19 cellular contexts compared by ENCODE assay signal in the genomic region with DNA sequence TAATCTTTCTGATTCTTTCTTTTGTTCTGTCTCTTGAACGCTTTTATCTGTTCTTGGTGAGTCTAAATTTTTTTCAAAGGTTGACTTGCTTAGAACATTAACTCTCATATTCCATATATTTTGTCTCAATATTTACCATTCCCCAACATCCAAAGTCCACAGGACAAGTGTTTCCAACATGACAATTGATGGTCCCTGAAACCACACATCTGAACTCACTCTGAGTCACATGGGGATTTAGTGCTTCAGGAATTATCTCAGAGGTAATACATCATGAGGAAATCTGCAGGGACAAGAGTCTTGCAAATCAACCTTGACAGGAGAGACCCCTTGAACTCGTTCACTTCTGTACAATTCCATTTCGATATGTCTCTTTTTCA.
DNase-seq lines count a peak whose midpoint lies in the region; ATAC-seq, FAIRE-seq and TF ChIP-seq lines count a peak whose summit lies in the region.
"Had no signal": no experiment of that assay in that cellular context is flagged by ENCODE, and none has a peak within 500 bp of the region (broad histone marks: within the 10 kb centered on the region; RNA-seq: fewer than 3 reads in every experiment).

No MANE protein-coding gene starts in this region.

- H3K9me3 Mint-ChIP-seq in mesothelial cell of epicardium: no peaks in the 10 kb centered on the region
- H3K9me3 Mint-ChIP-seq: CD8-positive, alpha-beta T cell; HFFc6 had no signal

- no peak overlapping the region for H3K27ac ChIP-seq in IMR-90 (ENCODE audit: insufficient read depth, low read length)
- H3K27ac ChIP-seq in right atrium auricular region: no peak overlapping the region
- H3K27ac ChIP-seq: KMS-11, RWPE1 had no signal

- H3K4me3 ChIP-seq in IMR-90 (ENCODE audit: insufficient read depth, low read depth, low read length) (no peak overlapping the region), fibroblast of mammary gland (ENCODE audit: control insufficient read depth, low read depth, low read length) (no peak overlapping the region), right atrium auricular region (no peak overlapping the region)
- H3K4me3 ChIP-seq: MG63 had no signal

- intact Hi-C loops in IMR-90 (cut with micrococcal nuclease): no loop called here

- H2BK5ac ChIP-seq in IMR-90 (ENCODE audit: low read depth, low read length, poor library complexity, severe bottlenecking): no peak overlapping the region

- TF ChIP-seq RAD21 in IMR-90 (IDR thresholded peaks at IDR 0.05; ENCODE audit: low read length): no peak

- TF ChIP-seq CTCF in IMR-90 (conservative IDR thresholded peaks at IDR 0.05; ENCODE audit: low read depth, low read length): no peak
- no peak for TF ChIP-seq CTCF in fibroblast of mammary gland (conservative IDR thresholded peaks at IDR 0.05; ENCODE audit: control insufficient read depth, insufficient read depth, low read depth, low read length)
- TF ChIP-seq CTCF in mesothelial cell of epicardium (IDR thresholded peaks at IDR 0.05; ENCODE audit: unreplicated experiment): no peak
- TF ChIP-seq CTCF in right atrium auricular region (IDR thresholded peaks at IDR 0.05): no peak

- H4K5ac ChIP-seq in IMR-90 (ENCODE audit: low read depth, low read length): no peak overlapping the region

- H3K9me3 ChIP-seq in IMR-90 (ENCODE audit: control insufficient read depth, insufficient read depth, low read length): no peaks in the 10 kb centered on the region
- no peaks in the 10 kb centered on the region for H3K9me3 ChIP-seq in right atrium auricular region
- H3K9me3 ChIP-seq: MG63 had no signal

- H3K14ac ChIP-seq in IMR-90 (replicated peaks; ENCODE audit: low read depth, low read length): no peak overlapping the region

- dilution Hi-C loops in IMR-90 (cut with HindIII; ENCODE audit: low sequenced_read_pairs, unreplicated experiment): no loop called here

- no peak overlapping the region for H3K27ac Mint-ChIP-seq in mesothelial cell of epicardium
- H3K27ac Mint-ChIP-seq: CD8-positive, alpha-beta T cell; HFFc6 had no signal

- H3K9me1 ChIP-seq in IMR-90 (ENCODE audit: insufficient read depth, low read length): peaks cover 4% of the 10 kb centered on the region; the same call in 1 of the 2 replicates

- H3K9ac ChIP-seq in IMR-90 (ENCODE audit: low read depth, low read length): no peak overlapping the region
- H3K9ac ChIP-seq: KMS-11 had no signal

- H2AFZ ChIP-seq in IMR-90 (replicated peaks; ENCODE audit: low read length, poor library complexity): no peak overlapping the region

- H2BK20ac ChIP-seq in IMR-90 (ENCODE audit: low read depth, low read length): no peak overlapping the region

- H4K91ac ChIP-seq in IMR-90 (ENCODE audit: insufficient read depth, low read depth, low read length): no peak overlapping the region

- H3K4me1 ChIP-seq in IMR-90 (ENCODE audit: control insufficient read depth, insufficient read depth, low read length) (peaks cover 4% of the 10 kb centered on the region; the same call in 1 of the 2 replicates), right atrium auricular region (peaks cover 0 to 4% of the 10 kb centered on the region in 2 donors)

- H2AK5ac ChIP-seq in IMR-90 (ENCODE audit: low read depth, low read length): no peak overlapping the region

- no peak overlapping the region for H2AK9ac ChIP-seq in IMR-90 (replicated peaks; ENCODE audit: low read depth, low read length, poor library complexity)

- no peak overlapping the region for H3K56ac ChIP-seq in IMR-90 (ENCODE audit: extremely low read depth, insufficient read depth, low read length)

- no peak for TF ChIP-seq POLR2A in IMR-90 (IDR thresholded peaks at IDR 0.05; ENCODE audit: low read depth, low read length)

- no peak overlapping the region for H3K23ac ChIP-seq in IMR-90 (ENCODE audit: low read depth, low read length)

- CTCF ChIA-PET in IMR-90 (lab: Yijun Ruan, JAX): no interaction called here

- H3K4me2 ChIP-seq in IMR-90 (ENCODE audit: low read depth, low read length): no peak overlapping the region
- H3K4me2 ChIP-seq: KMS-11 had no signal

- DNase-seq in IMR-90 (peak; percentile 28), RCC 7860 (ENCODE audit: low spot score) (peak; percentile 77), fibroblast of mammary gland (ENCODE audit: low read depth) (peak; percentile 29), renal cortical epithelial cell (ENCODE audit: low read depth) (peak; percentile 65), NCI-H524 treated with DMSO at 0.1 percent for 48 hours (lab: John Stamatoyannopoulos, UW) (no peak), mesothelial cell of epicardium (ENCODE audit: low spot score in 2 of 2, unreplicated experiment in 2 of 2) (no peak), right atrium auricular region (ENCODE audit: low spot score) (no peak), DMS79 treated with DMSO at 0.1 percent for 48 hours (lab: John Stamatoyannopoulos, UW) (no peak)
- DNase-seq: CD8-positive, alpha-beta T cell; HFFc6; MG63; NCI-H2107; NCI-H2227 treated with DMSO at 0.1 percent for 48 hours; NCI-H526; NK-92 treated with Interleukin-12 subunit alpha and Interleukin-12 subunit beta, amount 100 ng/mL, for 24 hours; OCI-M1 had no signal

- H3K36me3 ChIP-seq in IMR-90 (ENCODE audit: control insufficient read depth, insufficient read depth, low read length) (no peaks in the 10 kb centered on the region), right atrium auricular region (no peaks in the 10 kb centered on the region)
- H3K36me3 ChIP-seq: MG63 had no signal

- H3K4me1 Mint-ChIP-seq in mesothelial cell of epicardium: peaks cover 11% of the 10 kb centered on the region

- ATAC-seq in IMR-90 (ENCODE audit: low read depth): no peak
- ATAC-seq: CD8-positive, alpha-beta T cell had no signal

- in situ Hi-C loops in IMR-90 (cut with MboI; ENCODE audit: low sequenced_read_pairs): no loop called here

- H4K20me1 ChIP-seq in IMR-90 (ENCODE audit: insufficient read depth, low read length): no peaks in the 10 kb centered on the region

- no peak overlapping the region for H3K18ac ChIP-seq in IMR-90 (ENCODE audit: low read depth, low read length)

- no peaks in the 10 kb centered on the region for H3K36me3 Mint-ChIP-seq in mesothelial cell of epicardium
- H3K36me3 Mint-ChIP-seq: CD8-positive, alpha-beta T cell had no signal

- WGBS in IMR-90 (ENCODE audit: extremely low coverage in 2 of 2, insufficient read length in 1 of 2), 2 experiments: no CpG with 5 or more reads among the region's 3 CpGs

- peaks cover 9% of the 10 kb centered on the region for H3K27me3 Mint-ChIP-seq in mesothelial cell of epicardium (ENCODE audit: low read depth)

- no peak overlapping the region for H3K4ac ChIP-seq in IMR-90 (ENCODE audit: low read depth, low read length)

- H4K8ac ChIP-seq in IMR-90 (ENCODE audit: low read depth in 2 of 2, low read length in 2 of 2): no peak overlapping the region

- POLR2A ChIA-PET in IMR-90 (lab: Charles Lee; ENCODE audit: unreplicated experiment): no interaction called here

- H3K79me1 ChIP-seq in IMR-90 (ENCODE audit: low read depth in 1 of 2, low read length in 2 of 2): no peaks in the 10 kb centered on the region

- no peaks in the 10 kb centered on the region for H3K27me3 ChIP-seq in IMR-90 (ENCODE audit: control insufficient read depth, insufficient read depth, low read length)
- no peaks in the 10 kb centered on the region for H3K27me3 ChIP-seq in right atrium auricular region
- H3K27me3 ChIP-seq: MG63 had no signal

- peak; percentile 98 for FAIRE-seq in RCC 7860 (lab: Jason Lieb, UNC)
- FAIRE-seq: H54 had no signal

- BruUV-seq in IMR-90 (replicated peaks; lab: Mats Ljungman, UMichigan): no TSS peak

- no peak overlapping the region; the same call in 2 of the 3 replicates for H2BK15ac ChIP-seq in IMR-90 (ENCODE audit: low read depth, low read length)

- no peak overlapping the region for H3K4me3 Mint-ChIP-seq in mesothelial cell of epicardium
- H3K4me3 Mint-ChIP-seq: CD8-positive, alpha-beta T cell; HFFc6 had no signal

- H2BK120ac ChIP-seq in IMR-90 (ENCODE audit: low read depth, low read length): no peak overlapping the region

TF ChIP-seq in IMR-90, 13 proteins besides CTCF, POLR2A, EP300 and RAD21:
- TF ChIP-seq ELK1 (IDR thresholded peaks at IDR 0.05; ENCODE audit: borderline replicate concordance, low read depth, low read length) (no peak), RFX5 (IDR thresholded peaks at IDR 0.05; ENCODE audit: low read depth, low read length) (no peak), MXI1 (IDR thresholded peaks at IDR 0.05; ENCODE audit: borderline replicate concordance, low read depth, low read length) (no peak), CHD1 (IDR thresholded peaks at IDR 0.05; ENCODE audit: low read depth, low read length) (no peak), MAZ (IDR thresholded peaks at IDR 0.05; ENCODE audit: borderline replicate concordance, low read depth, low read length) (no peak), CEBPB (IDR thresholded peaks at IDR 0.05; ENCODE audit: low read depth, low read length) (no peak), NFE2L2 (IDR thresholded peaks at IDR 0.05; ENCODE audit: low read depth, low read length) (no peak), USF2 (IDR thresholded peaks at IDR 0.05; ENCODE audit: low read depth, low read length) (no peak; the same call in 1 of the 2 replicates), FOS (IDR thresholded peaks at IDR 0.05; ENCODE audit: low read depth, low read length) (no peak), SMC3 (IDR thresholded peaks at IDR 0.05; ENCODE audit: low read depth, low read length) (no peak)

Comparison
In these comparisons a context has a peak if more than half of its experiments do, and no peak if none do; other contexts are left out.
1. DNase-seq: peak in IMR-90 (single experiment), RCC 7860 (single experiment), fibroblast of mammary gland (single experiment) and renal cortical epithelial cell (single experiment); none in NCI-H524 treated with DMSO at 0.1 percent for 48 hours (single experiment), mesothelial cell of epicardium (0 of 2), right atrium auricular region (single experiment) and DMS79 treated with DMSO at 0.1 percent for 48 hours (single experiment).